Comparison of ENCODE assay signal across 1 cellular context in the genomic region with DNA sequence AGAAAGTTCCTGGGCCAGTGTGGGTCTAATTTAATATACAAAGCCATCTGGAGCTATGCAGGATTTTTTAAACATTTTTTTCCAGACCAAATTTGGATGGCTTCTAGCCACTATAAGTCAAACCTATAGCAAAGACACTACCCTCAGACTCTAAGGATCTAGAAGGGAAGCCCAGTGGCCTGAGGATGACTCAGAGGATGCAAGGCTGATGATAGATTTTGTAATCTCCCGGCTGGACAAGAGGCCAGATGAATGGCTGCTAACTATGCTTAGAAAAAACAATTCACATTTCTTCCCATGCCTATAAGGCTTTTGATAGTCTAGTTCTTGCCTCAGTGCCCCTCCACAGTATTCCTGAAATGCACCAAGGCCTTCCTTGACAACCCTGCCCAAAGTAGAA.
TF ChIP-seq lines count a peak whose summit lies in the region.

No MANE protein-coding gene starts in this region.

TF ChIP-seq in SK-N-SH, 30 proteins besides CTCF, POLR2A, EP300 and RAD21 (continued from another document):
- TF ChIP-seq, protein P1, sequence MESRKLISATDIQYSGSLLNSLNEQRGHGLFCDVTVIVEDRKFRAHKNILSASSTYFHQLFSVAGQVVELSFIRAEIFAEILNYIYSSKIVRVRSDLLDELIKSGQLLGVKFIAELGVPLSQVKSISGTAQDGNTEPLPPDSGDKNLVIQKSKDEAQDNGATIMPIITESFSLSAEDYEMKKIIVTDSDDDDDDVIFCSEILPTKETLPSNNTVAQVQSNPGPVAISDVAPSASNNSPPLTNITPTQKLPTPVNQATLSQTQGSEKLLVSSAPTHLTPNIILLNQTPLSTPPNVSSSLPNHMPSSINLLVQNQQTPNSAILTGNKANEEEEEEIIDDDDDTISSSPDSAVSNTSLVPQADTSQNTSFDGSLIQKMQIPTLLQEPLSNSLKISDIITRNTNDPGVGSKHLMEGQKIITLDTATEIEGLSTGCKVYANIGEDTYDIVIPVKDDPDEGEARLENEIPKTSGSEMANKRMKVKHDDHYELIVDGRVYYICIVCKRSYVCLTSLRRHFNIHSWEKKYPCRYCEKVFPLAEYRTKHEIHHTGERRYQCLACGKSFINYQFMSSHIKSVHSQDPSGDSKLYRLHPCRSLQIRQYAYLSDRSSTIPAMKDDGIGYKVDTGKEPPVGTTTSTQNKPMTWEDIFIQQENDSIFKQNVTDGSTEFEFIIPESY (IDR thresholded peaks at IDR 0.05; ENCODE audit: borderline replicate concordance, low read depth), result no peak
- TF ChIP-seq CHD2 (IDR thresholded peaks at IDR 0.05; ENCODE audit: low read length, partially characterized antibody), result no peak
- TF ChIP-seq, protein P2, sequence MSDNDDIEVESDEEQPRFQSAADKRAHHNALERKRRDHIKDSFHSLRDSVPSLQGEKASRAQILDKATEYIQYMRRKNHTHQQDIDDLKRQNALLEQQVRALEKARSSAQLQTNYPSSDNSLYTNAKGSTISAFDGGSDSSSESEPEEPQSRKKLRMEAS (IDR thresholded peaks at IDR 0.05; ENCODE audit: low read depth), result no peak
- TF ChIP-seq EZH2phosphoT487 (IDR thresholded peaks at IDR 0.05; ENCODE audit: borderline replicate concordance, low read depth), result no peak
- TF ChIP-seq, protein P3, sequence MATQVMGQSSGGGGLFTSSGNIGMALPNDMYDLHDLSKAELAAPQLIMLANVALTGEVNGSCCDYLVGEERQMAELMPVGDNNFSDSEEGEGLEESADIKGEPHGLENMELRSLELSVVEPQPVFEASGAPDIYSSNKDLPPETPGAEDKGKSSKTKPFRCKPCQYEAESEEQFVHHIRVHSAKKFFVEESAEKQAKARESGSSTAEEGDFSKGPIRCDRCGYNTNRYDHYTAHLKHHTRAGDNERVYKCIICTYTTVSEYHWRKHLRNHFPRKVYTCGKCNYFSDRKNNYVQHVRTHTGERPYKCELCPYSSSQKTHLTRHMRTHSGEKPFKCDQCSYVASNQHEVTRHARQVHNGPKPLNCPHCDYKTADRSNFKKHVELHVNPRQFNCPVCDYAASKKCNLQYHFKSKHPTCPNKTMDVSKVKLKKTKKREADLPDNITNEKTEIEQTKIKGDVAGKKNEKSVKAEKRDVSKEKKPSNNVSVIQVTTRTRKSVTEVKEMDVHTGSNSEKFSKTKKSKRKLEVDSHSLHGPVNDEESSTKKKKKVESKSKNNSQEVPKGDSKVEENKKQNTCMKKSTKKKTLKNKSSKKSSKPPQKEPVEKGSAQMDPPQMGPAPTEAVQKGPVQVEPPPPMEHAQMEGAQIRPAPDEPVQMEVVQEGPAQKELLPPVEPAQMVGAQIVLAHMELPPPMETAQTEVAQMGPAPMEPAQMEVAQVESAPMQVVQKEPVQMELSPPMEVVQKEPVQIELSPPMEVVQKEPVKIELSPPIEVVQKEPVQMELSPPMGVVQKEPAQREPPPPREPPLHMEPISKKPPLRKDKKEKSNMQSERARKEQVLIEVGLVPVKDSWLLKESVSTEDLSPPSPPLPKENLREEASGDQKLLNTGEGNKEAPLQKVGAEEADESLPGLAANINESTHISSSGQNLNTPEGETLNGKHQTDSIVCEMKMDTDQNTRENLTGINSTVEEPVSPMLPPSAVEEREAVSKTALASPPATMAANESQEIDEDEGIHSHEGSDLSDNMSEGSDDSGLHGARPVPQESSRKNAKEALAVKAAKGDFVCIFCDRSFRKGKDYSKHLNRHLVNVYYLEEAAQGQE (IDR thresholded peaks at IDR 0.05; ENCODE audit: low read depth, low read length), result no peak
- no peak for TF ChIP-seq FOSL2 (IDR thresholded peaks at IDR 0.05; ENCODE audit: borderline replicate concordance, low read depth)
- TF ChIP-seq RXRA (IDR thresholded peaks at IDR 0.05; ENCODE audit: borderline replicate concordance, low read depth), result no peak
- no peak for TF ChIP-seq SIN3A (IDR thresholded peaks at IDR 0.05; ENCODE audit: borderline replicate concordance, low read depth, low read length)
